ENCODE assay signal across 20 cellular contexts in the genomic region with DNA sequence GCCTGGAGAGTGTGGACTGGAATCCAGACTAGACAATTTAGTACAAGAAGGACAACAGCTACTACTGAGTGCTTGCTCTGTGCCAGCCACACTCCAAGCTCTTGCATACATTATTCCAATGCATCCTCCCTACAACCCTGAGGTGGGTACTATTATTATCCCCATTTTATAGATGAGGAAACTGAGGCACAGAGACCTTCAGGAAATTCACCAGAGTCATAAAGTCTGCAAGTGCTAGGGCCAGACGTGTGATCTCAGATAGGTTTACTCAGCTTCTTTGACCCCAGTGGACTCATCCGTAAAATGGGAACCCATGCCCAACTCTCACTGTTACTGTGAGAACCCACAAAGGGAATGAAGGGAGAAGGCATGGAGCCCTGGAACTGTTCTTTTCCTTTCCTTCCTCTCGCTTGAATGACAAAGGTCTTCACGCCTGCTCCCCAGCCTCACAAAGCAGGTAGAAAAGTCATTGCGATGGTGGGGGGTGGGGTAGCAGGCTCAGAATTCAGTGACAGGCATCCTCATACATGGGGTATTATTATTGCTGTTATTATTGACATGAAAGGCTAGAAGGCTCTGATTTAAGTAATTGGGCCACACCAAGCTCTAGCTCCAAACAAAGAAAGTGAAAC.
"Had no signal": no experiment of that assay in that cellular context is flagged by ENCODE, and none has a peak within 500 bp of the region (broad histone marks: within the 10 kb centered on the region; RNA-seq: fewer than 3 reads in every experiment).

No MANE protein-coding gene starts in this region.

- DNase-seq: activated CD4-positive, alpha-beta T cell treated with anti-CD3 and anti-CD28 coated beads, Interleukin-2, amount 10 ng/mL, durations not matched to agents 24 days and 14 days; activated CD8-positive, alpha-beta memory T cell treated with anti-CD3 and anti-CD28 coated beads for 24 hours; activated gamma-delta T cell treated with Interleukin-2 at 50 U/mL for 16 hours; amygdala; body of pancreas; central memory CD4-positive, alpha-beta T cell; effector CD8-positive, alpha-beta T cell; foreskin keratinocyte; head of caudate nucleus; mucosa of descending colon; naive thymus-derived CD4-positive, alpha-beta T cell; occipital lobe; stimulated activated naive CD8-positive, alpha-beta T cell treated with anti-CD3 and anti-CD28 coated beads, Interleukin-15, amount 100 ng/mL, for 72 hours; upper lobe of right lung had no signal

- H3K27ac Mint-ChIP-seq: activated CD4-positive, alpha-beta T cell treated with anti-CD3 and anti-CD28 coated beads, Interleukin-2, amount 10 ng/mL, durations not matched to agents 24 days and 14 days; activated naive CD8-positive, alpha-beta T cell; naive thymus-derived CD4-positive, alpha-beta T cell; stimulated activated naive CD8-positive, alpha-beta T cell treated with anti-CD3 and anti-CD28 coated beads, Interleukin-15, amount 100 ng/mL, for 72 hours; T-helper 1 cell treated with Interleukin-12 subunit alpha and Interleukin-12 subunit beta and Interleukin-4 antibody, amounts not matched to agents 30 μg/mL and 1 μg/mL, for 36 hours had no signal

- H3K4me1 Mint-ChIP-seq: activated CD4-positive, alpha-beta T cell treated with anti-CD3 and anti-CD28 coated beads, Interleukin-2, amount 10 ng/mL, durations not matched to agents 24 days and 14 days; stimulated activated naive CD8-positive, alpha-beta T cell treated with anti-CD3 and anti-CD28 coated beads, Interleukin-15, amount 100 ng/mL, for 72 hours had no signal

- H3K27me3 ChIP-seq: body of pancreas, foreskin keratinocyte, upper lobe of right lung had no signal

- H3K9me3 ChIP-seq: body of pancreas, mucosa of descending colon, prostate gland, upper lobe of right lung had no signal

- H3K27ac ChIP-seq: body of pancreas, coronary artery, foreskin keratinocyte, prostate gland, upper lobe of right lung had no signal

- H3K9me3 Mint-ChIP-seq: activated CD4-positive, alpha-beta T cell treated with anti-CD3 and anti-CD28 coated beads, Interleukin-2, amount 10 ng/mL, durations not matched to agents 24 days and 14 days; stimulated activated naive CD8-positive, alpha-beta T cell treated with anti-CD3 and anti-CD28 coated beads, Interleukin-15, amount 100 ng/mL, for 72 hours; T-helper 1 cell treated with Interleukin-12 subunit alpha and Interleukin-12 subunit beta and Interleukin-4 antibody, amounts not matched to agents 30 μg/mL and 1 μg/mL, for 36 hours had no signal

- H3K4me3 ChIP-seq: body of pancreas, coronary artery, lung, mucosa of descending colon, prostate gland, smooth muscle cell, upper lobe of right lung had no signal

- H3K4me1 ChIP-seq: body of pancreas, foreskin keratinocyte, prostate gland had no signal

- ATAC-seq: body of pancreas; foreskin keratinocyte; mucosa of descending colon; naive thymus-derived CD4-positive, alpha-beta T cell; stimulated activated naive CD8-positive, alpha-beta T cell treated with anti-CD3 and anti-CD28 coated beads, Interleukin-15, amount 100 ng/mL, for 72 hours; upper lobe of right lung had no signal

- H3K4me3 Mint-ChIP-seq: activated CD4-positive, alpha-beta T cell treated with anti-CD3 and anti-CD28 coated beads, Interleukin-2, amount 10 ng/mL, durations not matched to agents 24 days and 14 days; activated naive CD8-positive, alpha-beta T cell; naive thymus-derived CD4-positive, alpha-beta T cell; stimulated activated naive CD8-positive, alpha-beta T cell treated with anti-CD3 and anti-CD28 coated beads, Interleukin-15, amount 100 ng/mL, for 72 hours; T-helper 1 cell treated with Interleukin-12 subunit alpha and Interleukin-12 subunit beta and Interleukin-4 antibody, amounts not matched to agents 30 μg/mL and 1 μg/mL, for 36 hours had no signal

- H3K36me3 Mint-ChIP-seq: activated naive CD8-positive, alpha-beta T cell; naive thymus-derived CD4-positive, alpha-beta T cell had no signal

- H3K36me3 ChIP-seq: prostate gland, upper lobe of right lung had no signal
